Comparison of ENCODE assay signal across 1 cellular context in the genomic region with DNA sequence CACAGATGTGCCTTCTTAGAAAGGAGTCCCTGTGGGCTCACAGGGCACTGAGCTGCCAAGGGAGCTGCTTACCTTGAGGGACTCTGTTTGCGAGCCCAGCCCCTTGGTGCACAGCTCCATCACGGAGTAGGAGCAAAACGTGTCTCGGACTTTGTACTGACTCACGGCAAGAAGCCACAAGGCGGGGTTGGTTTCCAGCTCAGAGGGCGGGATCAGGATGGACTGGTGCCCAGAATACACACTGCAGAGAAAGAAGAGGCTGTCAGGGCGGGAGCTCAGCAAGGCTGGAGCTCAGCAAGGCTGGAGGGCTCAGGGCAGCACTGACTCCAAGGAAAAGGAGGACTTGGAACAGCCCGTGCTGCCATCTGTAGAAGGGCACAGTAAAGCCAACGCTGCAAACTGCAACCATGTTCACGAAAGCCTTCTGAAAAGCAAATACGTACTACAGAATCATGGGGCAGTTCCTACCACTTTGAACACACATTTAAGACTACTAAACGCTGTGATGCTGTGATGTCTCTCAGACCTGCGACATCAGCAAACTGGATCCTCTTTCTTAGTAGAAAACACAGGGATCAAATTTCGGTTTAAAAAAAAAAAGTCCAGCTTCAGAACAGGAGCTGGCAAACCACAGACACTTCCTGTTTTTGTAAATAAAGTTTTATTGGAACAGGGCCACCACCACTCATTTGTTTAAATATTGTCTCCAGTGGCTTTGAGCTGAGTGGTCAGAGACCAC.
TF ChIP-seq lines count a peak whose summit lies in the region.

No MANE protein-coding gene starts in this region.

TF ChIP-seq in HepG2, 621 proteins besides CTCF, POLR2A, EP300 and RAD21 (continued from another document and continues in another):
- TF ChIP-seq, protein P1, sequence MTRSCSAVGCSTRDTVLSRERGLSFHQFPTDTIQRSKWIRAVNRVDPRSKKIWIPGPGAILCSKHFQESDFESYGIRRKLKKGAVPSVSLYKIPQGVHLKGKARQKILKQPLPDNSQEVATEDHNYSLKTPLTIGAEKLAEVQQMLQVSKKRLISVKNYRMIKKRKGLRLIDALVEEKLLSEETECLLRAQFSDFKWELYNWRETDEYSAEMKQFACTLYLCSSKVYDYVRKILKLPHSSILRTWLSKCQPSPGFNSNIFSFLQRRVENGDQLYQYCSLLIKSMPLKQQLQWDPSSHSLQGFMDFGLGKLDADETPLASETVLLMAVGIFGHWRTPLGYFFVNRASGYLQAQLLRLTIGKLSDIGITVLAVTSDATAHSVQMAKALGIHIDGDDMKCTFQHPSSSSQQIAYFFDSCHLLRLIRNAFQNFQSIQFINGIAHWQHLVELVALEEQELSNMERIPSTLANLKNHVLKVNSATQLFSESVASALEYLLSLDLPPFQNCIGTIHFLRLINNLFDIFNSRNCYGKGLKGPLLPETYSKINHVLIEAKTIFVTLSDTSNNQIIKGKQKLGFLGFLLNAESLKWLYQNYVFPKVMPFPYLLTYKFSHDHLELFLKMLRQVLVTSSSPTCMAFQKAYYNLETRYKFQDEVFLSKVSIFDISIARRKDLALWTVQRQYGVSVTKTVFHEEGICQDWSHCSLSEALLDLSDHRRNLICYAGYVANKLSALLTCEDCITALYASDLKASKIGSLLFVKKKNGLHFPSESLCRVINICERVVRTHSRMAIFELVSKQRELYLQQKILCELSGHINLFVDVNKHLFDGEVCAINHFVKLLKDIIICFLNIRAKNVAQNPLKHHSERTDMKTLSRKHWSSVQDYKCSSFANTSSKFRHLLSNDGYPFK (CRISPR knock-in tag; IDR thresholded peaks at IDR 0.05; ENCODE audit: borderline replicate concordance) = no peak
- no peak for TF ChIP-seq NCOA2 (CRISPR knock-in tag; IDR thresholded peaks at IDR 0.05)
- no peak; the same call in 1 of the 2 replicates for TF ChIP-seq ETV5 (CRISPR knock-in tag; IDR thresholded peaks at IDR 0.05; ENCODE audit: borderline replicate concordance)
- TF ChIP-seq, protein P2, sequence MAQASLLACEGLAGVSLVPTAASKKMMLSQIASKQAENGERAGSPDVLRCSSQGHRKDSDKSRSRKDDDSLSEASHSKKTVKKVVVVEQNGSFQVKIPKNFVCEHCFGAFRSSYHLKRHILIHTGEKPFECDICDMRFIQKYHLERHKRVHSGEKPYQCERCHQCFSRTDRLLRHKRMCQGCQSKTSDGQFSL (CRISPR knock-in tag; IDR thresholded peaks at IDR 0.05) = no peak
- no peak for TF ChIP-seq ZNF678 (CRISPR knock-in tag; IDR thresholded peaks at IDR 0.05)
- TF ChIP-seq ZNF614 (CRISPR knock-in tag; IDR thresholded peaks at IDR 0.05; ENCODE audit: borderline replicate concordance) = no peak
- no peak for TF ChIP-seq DNMT3B (CRISPR knock-in tag; conservative IDR thresholded peaks at IDR 0.05)
- no peak; the same call in 1 of the 2 replicates for TF ChIP-seq NCOR1 (IDR thresholded peaks at IDR 0.05; ENCODE audit: borderline replicate concordance, low read length)
- no peak for TF ChIP-seq ZNF333 (CRISPR knock-in tag; IDR thresholded peaks at IDR 0.05; ENCODE audit: borderline replicate concordance)
- TF ChIP-seq FOXJ3 (CRISPR knock-in tag; IDR thresholded peaks at IDR 0.05; ENCODE audit: borderline replicate concordance) = peak; percentile 36; the same call in 1 of the 2 replicates
- no peak for TF ChIP-seq RFX1 (IDR thresholded peaks at IDR 0.05)
- TF ChIP-seq SP1 (IDR thresholded peaks at IDR 0.05) = no peak
- no peak for TF ChIP-seq SP1 (CRISPR knock-in tag; IDR thresholded peaks at IDR 0.05)
- TF ChIP-seq HMG20A (CRISPR knock-in tag; IDR thresholded peaks at IDR 0.05; ENCODE audit: borderline replicate concordance) = no peak
- no peak for TF ChIP-seq ISL2 (CRISPR knock-in tag; IDR thresholded peaks at IDR 0.05)
- TF ChIP-seq, protein P3, sequence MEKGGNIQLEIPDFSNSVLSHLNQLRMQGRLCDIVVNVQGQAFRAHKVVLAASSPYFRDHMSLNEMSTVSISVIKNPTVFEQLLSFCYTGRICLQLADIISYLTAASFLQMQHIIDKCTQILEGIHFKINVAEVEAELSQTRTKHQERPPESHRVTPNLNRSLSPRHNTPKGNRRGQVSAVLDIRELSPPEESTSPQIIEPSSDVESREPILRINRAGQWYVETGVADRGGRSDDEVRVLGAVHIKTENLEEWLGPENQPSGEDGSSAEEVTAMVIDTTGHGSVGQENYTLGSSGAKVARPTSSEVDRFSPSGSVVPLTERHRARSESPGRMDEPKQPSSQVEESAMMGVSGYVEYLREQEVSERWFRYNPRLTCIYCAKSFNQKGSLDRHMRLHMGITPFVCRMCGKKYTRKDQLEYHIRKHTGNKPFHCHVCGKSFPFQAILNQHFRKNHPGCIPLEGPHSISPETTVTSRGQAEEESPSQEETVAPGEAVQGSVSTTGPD (CRISPR knock-in tag; IDR thresholded peaks at IDR 0.05) = no peak
- no peak for TF ChIP-seq ZNF629 (CRISPR knock-in tag; conservative IDR thresholded peaks at IDR 0.05)
- TF ChIP-seq ERF (CRISPR knock-in tag; IDR thresholded peaks at IDR 0.05) = no peak
- TF ChIP-seq, protein P4, sequence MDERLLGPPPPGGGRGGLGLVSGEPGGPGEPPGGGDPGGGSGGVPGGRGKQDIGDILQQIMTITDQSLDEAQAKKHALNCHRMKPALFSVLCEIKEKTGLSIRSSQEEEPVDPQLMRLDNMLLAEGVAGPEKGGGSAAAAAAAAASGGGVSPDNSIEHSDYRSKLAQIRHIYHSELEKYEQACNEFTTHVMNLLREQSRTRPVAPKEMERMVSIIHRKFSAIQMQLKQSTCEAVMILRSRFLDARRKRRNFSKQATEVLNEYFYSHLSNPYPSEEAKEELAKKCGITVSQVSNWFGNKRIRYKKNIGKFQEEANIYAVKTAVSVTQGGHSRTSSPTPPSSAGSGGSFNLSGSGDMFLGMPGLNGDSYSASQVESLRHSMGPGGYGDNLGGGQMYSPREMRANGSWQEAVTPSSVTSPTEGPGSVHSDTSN (CRISPR knock-in tag; IDR thresholded peaks at IDR 0.05) = no peak
- TF ChIP-seq ZFP41 (CRISPR knock-in tag; IDR thresholded peaks at IDR 0.05; ENCODE audit: borderline replicate concordance) = no peak
- TF ChIP-seq, protein P5, sequence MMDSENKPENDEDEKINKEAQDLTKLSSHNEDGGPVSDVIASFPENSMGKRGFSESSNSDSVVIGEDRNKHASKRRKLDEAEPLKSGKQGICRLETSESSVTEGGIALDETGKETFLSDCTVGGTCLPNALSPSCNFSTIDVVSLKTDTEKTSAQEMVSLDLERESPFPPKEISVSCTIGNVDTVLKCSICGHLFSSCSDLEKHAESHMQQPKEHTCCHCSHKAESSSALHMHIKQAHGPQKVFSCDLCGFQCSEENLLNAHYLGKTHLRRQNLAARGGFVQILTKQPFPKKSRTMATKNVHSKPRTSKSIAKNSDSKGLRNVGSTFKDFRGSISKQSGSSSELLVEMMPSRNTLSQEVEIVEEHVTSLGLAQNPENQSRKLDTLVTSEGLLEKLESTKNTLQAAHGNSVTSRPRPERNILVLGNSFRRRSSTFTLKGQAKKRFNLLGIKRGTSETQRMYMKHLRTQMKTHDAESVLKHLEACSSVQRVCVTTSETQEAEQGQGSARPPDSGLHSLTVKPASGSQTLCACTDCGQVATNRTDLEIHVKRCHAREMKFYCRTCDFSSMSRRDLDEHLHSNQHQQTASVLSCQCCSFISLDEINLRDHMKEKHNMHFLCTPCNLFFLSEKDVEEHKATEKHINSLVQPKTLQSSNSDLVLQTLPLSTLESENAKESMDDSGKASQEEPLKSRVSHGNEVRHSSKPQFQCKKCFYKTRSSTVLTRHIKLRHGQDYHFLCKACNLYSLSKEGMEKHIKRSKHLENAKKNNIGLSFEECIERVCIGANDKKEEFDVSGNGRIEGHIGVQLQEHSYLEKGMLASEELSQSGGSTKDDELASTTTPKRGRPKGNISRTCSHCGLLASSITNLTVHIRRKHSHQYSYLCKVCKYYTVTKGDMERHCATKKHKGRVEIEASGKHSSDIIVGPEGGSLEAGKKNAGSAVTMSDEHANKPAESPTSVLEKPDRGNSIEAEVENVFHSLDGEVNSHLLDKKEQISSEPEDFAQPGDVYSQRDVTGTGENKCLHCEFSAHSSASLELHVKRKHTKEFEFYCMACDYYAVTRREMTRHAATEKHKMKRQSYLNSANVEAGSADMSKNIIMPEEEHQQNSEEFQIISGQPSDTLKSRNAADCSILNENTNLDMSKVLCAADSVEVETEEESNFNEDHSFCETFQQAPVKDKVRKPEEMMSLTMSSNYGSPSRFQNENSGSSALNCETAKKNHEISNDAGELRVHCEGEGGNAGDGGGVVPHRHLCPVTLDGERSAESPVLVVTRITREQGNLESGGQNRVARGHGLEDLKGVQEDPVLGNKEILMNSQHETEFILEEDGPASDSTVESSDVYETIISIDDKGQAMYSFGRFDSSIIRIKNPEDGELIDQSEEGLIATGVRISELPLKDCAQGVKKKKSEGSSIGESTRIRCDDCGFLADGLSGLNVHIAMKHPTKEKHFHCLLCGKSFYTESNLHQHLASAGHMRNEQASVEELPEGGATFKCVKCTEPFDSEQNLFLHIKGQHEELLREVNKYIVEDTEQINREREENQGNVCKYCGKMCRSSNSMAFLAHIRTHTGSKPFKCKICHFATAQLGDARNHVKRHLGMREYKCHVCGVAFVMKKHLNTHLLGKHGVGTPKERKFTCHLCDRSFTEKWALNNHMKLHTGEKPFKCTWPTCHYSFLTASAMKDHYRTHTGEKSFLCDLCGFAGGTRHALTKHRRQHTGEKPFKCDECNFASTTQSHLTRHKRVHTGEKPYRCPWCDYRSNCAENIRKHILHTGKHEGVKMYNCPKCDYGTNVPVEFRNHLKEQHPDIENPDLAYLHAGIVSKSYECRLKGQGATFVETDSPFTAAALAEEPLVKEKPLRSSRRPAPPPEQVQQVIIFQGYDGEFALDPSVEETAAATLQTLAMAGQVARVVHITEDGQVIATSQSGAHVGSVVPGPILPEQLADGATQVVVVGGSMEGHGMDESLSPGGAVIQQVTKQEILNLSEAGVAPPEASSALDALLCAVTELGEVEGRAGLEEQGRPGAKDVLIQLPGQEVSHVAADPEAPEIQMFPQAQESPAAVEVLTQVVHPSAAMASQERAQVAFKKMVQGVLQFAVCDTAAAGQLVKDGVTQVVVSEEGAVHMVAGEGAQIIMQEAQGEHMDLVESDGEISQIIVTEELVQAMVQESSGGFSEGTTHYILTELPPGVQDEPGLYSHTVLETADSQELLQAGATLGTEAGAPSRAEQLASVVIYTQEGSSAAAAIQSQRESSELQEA (CRISPR knock-in tag; IDR thresholded peaks at IDR 0.05; ENCODE audit: not compliant biosample characterization) = no peak
- TF ChIP-seq, protein P6, sequence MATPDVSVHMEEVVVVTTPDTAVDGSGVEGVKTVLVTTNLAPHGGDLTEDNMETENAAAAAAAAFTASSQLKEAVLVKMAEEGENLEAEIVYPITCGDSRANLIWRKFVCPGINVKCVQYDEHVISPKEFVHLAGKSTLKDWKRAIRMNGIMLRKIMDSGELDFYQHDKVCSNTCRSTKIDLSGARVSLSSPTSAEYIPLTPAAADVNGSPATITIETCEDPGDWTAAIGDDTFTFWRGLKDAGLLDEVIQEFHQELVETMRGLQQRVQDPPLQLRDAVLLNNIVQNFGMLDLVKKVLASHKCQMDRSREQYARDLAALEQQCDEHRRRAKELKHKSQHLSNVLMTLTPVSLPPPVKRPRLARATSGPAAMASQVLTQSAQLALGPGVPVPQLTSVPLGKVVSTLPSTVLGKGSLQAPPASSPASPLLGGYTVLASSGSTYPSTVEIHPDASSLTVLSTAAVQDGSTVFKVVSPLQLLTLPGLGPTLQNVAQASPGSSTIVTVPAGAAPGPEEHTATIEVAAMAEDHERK (CRISPR knock-in tag; IDR thresholded peaks at IDR 0.05; ENCODE audit: low read depth) = no peak
- no peak for TF ChIP-seq ZNF20 (CRISPR knock-in tag; IDR thresholded peaks at IDR 0.05)
- TF ChIP-seq RARA (CRISPR knock-in tag; IDR thresholded peaks at IDR 0.05) = no peak
- TF ChIP-seq ZNF274 (CRISPR knock-in tag; IDR thresholded peaks at IDR 0.05) = no peak
- peak; percentile 35; the same call in 1 of the 2 replicates for TF ChIP-seq RXRB (CRISPR knock-in tag; IDR thresholded peaks at IDR 0.05; ENCODE audit: borderline replicate concordance)
- TF ChIP-seq, protein P7, sequence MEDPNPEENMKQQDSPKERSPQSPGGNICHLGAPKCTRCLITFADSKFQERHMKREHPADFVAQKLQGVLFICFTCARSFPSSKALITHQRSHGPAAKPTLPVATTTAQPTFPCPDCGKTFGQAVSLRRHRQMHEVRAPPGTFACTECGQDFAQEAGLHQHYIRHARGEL (CRISPR knock-in tag; IDR thresholded peaks at IDR 0.05) = no peak
- TF ChIP-seq ZFP82 (CRISPR knock-in tag; IDR thresholded peaks at IDR 0.05; ENCODE audit: borderline replicate concordance) = no peak
- TF ChIP-seq, protein P8, sequence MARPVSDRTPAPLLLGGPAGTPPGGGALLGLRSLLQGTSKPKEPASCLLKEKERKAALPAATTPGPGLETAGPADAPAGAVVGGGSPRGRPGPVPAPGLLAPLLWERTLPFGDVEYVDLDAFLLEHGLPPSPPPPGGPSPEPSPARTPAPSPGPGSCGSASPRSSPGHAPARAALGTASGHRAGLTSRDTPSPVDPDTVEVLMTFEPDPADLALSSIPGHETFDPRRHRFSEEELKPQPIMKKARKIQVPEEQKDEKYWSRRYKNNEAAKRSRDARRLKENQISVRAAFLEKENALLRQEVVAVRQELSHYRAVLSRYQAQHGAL (CRISPR knock-in tag; IDR thresholded peaks at IDR 0.05; ENCODE audit: not compliant biosample characterization) = no peak
- no peak for TF ChIP-seq ZNF367 (CRISPR knock-in tag; IDR thresholded peaks at IDR 0.05; ENCODE audit: borderline replicate concordance)
- no peak for TF ChIP-seq ZNF737 (CRISPR knock-in tag; IDR thresholded peaks at IDR 0.05; ENCODE audit: borderline replicate concordance)
- TF ChIP-seq ZNF7 (CRISPR knock-in tag; IDR thresholded peaks at IDR 0.05) = no peak
- no peak for TF ChIP-seq LCORL (IDR thresholded peaks at IDR 0.05)
- no peak for TF ChIP-seq LCORL (CRISPR knock-in tag; IDR thresholded peaks at IDR 0.05)
- no peak for TF ChIP-seq ZNF234 (CRISPR knock-in tag; conservative IDR thresholded peaks at IDR 0.05)
- no peak for TF ChIP-seq ZSCAN29 (CRISPR knock-in tag; conservative IDR thresholded peaks at IDR 0.05)
- TF ChIP-seq, protein P9, sequence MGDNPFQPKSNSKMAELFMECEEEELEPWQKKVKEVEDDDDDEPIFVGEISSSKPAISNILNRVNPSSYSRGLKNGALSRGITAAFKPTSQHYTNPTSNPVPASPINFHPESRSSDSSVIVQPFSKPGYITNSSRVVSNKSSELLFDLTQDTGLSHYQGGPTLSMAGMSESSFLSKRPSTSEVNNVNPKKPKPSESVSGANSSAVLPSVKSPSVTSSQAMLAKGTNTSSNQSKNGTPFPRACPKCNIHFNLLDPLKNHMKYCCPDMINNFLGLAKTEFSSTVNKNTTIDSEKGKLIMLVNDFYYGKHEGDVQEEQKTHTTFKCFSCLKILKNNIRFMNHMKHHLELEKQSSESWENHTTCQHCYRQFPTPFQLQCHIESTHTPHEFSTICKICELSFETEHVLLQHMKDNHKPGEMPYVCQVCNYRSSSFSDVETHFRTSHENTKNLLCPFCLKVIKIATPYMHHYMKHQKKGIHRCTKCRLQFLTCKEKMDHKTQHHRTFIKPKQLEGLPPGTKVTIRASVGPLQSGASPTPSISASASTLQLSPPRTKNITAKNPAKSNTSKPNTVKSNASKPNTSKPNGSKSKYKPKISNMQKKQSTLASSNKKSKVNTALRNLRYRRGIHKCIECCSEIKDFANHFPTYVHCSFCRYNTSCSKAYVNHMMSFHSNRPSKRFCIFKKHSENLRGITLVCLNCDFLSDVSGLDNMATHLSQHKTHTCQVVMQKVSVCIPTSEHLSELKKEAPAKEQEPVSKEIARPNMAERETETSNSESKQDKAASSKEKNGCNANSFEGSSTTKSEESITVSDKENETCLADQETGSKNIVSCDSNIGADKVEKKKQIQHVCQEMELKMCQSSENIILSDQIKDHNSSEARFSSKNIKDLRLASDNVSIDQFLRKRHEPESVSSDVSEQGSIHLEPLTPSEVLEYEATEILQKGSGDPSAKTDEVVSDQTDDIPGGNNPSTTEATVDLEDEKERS (CRISPR knock-in tag; IDR thresholded peaks at IDR 0.05) = no peak
